In the genomic region with DNA sequence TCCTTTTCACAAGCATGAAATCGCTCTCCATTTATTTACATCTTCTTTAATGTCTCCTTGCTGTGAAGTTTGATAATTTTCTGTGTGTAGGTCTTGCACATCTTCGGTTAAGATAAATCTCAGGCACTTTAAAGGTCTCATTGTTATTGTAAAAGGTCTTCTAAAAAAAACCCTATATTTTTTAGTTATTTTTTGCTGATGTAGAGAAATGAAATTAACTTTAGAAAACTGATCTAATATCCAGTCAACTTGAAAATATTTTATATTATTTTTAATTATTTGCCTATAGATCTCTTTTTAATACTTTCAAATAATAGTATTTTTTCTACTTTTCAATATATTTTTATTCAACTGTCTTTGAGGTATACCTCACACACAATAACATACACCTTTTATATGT, we compare ENCODE assay signal across 7 cellular contexts.
"Had no signal": no experiment of that assay in that cellular context is flagged by ENCODE, and none has a peak within 500 bp of the region (broad histone marks: within the 10 kb centered on the region; RNA-seq: fewer than 3 reads in every experiment).

No MANE protein-coding gene starts in this region.

- H2AFZ ChIP-seq: GM23338 had no signal

- H3K4me3 ChIP-seq: GM23338 had no signal

- H3K4me2 ChIP-seq: GM23338 had no signal

- H3K27ac ChIP-seq: HL-60 had no signal

- ATAC-seq: GM23338 had no signal

- DNase-seq: H9, HCEC 1CT, KG1 had no signal

- FAIRE-seq: H1, H54 had no signal
